28 cellular contexts compared by ENCODE assay signal in the genomic region with DNA sequence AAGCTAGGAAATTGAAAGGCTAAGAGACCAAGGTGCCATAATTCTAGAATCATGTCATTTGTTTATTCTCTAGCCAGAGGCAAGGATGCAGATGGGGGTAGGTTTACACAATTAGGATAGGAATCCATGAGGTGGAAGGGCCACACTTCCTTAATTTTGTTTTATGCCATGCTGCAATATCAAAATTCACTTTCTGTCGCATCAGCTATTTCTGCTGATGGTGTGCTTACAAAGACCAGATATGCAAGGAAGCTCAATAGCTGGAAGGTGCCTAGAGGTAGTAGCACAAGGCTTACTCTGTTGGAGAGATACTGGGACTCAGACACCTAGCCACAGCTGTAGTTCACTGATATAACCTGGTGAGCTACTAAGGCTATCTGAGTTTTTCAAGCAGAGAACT.
"Had no signal": no experiment of that assay in that cellular context is flagged by ENCODE, and none has a peak within 500 bp of the region (broad histone marks: within the 10 kb centered on the region; RNA-seq: fewer than 3 reads in every experiment).

No MANE protein-coding gene starts in this region.

- DNase-seq: naive thymus-derived CD4-positive, alpha-beta T cell; natural killer cell; occipital lobe; ovary; posterior cingulate gyrus; psoas muscle; right cardiac atrium; spleen; stimulated activated CD4-positive, alpha-beta T cell treated with anti-CD3 and anti-CD28 coated beads, Interleukin-12 subunit alpha, Interleukin-12 subunit beta, amount 100 ng/mL, for 4 hours; stimulated activated CD4-positive, alpha-beta T cell treated with anti-CD3 and anti-CD28 coated beads, Interleukin-1b, Interleukin-23, amount 100 ng/mL, for 48 hours; stimulated activated CD4-positive, alpha-beta T cell treated with anti-CD3 and anti-CD28 coated beads, Interleukin-4, amount 100 ng/mL, for 1 hour; stimulated activated CD4-positive, alpha-beta T cell treated with anti-CD3 and anti-CD28 coated beads, Interleukin-4, amount 100 ng/mL, for 4 hours; stimulated activated CD8-positive, alpha-beta memory T cell treated with anti-CD3 and anti-CD28 coated beads, Interleukin-4, amount 100 ng/mL, for 48 hours; stimulated activated naive CD4-positive, alpha-beta T cell; stimulated activated naive CD8-positive, alpha-beta T cell treated with anti-CD3 and anti-CD28 coated beads, Interleukin-15, amount 100 ng/mL, for 72 hours; stimulated activated naive CD8-positive, alpha-beta T cell treated with anti-CD3 and anti-CD28 coated beads, Interleukin-15, Interleukin-2, amounts not matched to agents 100 U/mL and 50 U/mL, for 24 hours; substantia nigra; testis; tibial artery; upper lobe of right lung; uterus had no signal

- H3K4me2 ChIP-seq: neural progenitor cell, smooth muscle cell had no signal

- H3K79me2 ChIP-seq: parathyroid adenoma had no signal

- H3K9me3 ChIP-seq: ovary, suprapubic skin, testis, tibial artery, upper lobe of right lung, uterus had no signal

- ATAC-seq: naive thymus-derived CD4-positive, alpha-beta T cell; natural killer cell; psoas muscle; right cardiac atrium; sciatic nerve; stimulated activated memory B cell treated with anti-CD40 and anti-IgM and Interleukin-4, amounts not matched to agents 10 μg/mL and 1 μg/mL and 100 μg/mL, for 72 hours; stimulated activated naive CD8-positive, alpha-beta T cell treated with anti-CD3 and anti-CD28 coated beads, Interleukin-15, amount 100 ng/mL, for 72 hours; stimulated activated naive CD8-positive, alpha-beta T cell treated with anti-CD3 and anti-CD28 coated beads, Interleukin-15, Interleukin-2, amounts not matched to agents 100 U/mL and 50 U/mL, for 24 hours; upper lobe of right lung had no signal

- H2AFZ ChIP-seq: neural progenitor cell, parathyroid adenoma had no signal

- H3K4me1 ChIP-seq: parathyroid adenoma, psoas muscle, spleen, suprapubic skin, testis, upper lobe of right lung, uterus had no signal

- H3K4me3 ChIP-seq: neural progenitor cell, ovary, psoas muscle, skin epidermis, smooth muscle cell, spleen, suprapubic skin, testis, tibial artery, upper lobe of right lung, uterus had no signal

- H3K36me3 ChIP-seq: neural progenitor cell, ovary, spleen, suprapubic skin, tibial artery, upper lobe of right lung, uterus had no signal

- H3K9ac ChIP-seq: neural progenitor cell, parathyroid adenoma had no signal

- H3K27me3 ChIP-seq: neural progenitor cell, ovary, spleen, suprapubic skin, testis, tibial artery, upper lobe of right lung, uterus had no signal

- H3K27ac ChIP-seq: neural progenitor cell, ovary, parathyroid adenoma, psoas muscle, skin epidermis, spleen, suprapubic skin, testis, tibial artery, upper lobe of right lung, uterus had no signal
